In the genomic region with DNA sequence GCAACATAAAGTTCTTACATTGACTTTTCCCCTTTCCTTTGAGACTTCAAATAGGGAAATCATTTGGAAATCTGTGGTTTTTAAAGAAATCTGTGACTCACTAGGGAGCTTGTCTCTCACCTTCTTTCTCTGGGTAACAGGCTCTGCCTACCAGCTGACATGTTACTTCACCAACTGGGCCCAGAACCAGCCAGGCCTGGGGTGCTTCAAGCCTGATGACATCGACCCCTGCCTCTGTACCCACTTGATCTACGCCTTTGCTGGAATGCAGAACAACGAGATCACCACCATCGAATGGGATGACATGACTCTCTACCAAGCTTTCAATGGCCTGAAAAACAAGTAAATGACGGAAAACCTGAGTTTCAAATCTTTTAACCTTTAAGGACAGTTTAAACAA, we compare ENCODE assay signal across 17 cellular contexts. TPM values are rescaled to one million over a fixed set of nuclear protein-coding genes. Genes with fewer than 3 reads are reported as not detected.
DNase-seq lines count a peak whose midpoint lies in the region; ATAC-seq and TF ChIP-seq lines count a peak whose summit lies in the region.
"Had no signal": no experiment of that assay in that cellular context is flagged by ENCODE, and none has a peak within 500 bp of the region (broad histone marks: within the 10 kb centered on the region; RNA-seq: fewer than 3 reads in every experiment).

No MANE protein-coding gene starts in this region.

- H3K4me1 ChIP-seq in upper lobe of left lung (peaks cover 0 to 5% (median 0%) of the 10 kb centered on the region in 4 donors), OCI-LY7 (ENCODE audit: insufficient read depth, low read length, poor library complexity, severe bottlenecking) (no peaks in the 10 kb centered on the region), tibial nerve (no peaks in the 10 kb centered on the region)
- H3K4me1 ChIP-seq: BLaER1 had no signal

- no peaks in the 10 kb centered on the region for H3K27me3 Mint-ChIP-seq in activated CD4-positive, alpha-beta memory T cell treated with anti-CD3 and anti-CD28 coated beads for 36 hours
- H3K27me3 Mint-ChIP-seq: CD8-positive, alpha-beta memory T cell had no signal

- H3K4me3 ChIP-seq in epithelial cell of esophagus (ENCODE audit: low read length): no peak overlapping the region
- H3K4me3 ChIP-seq in upper lobe of left lung: peak overlapping the region in 1 of 4 donors; percentile 17
- H3K4me3 ChIP-seq in OCI-LY7 (ENCODE audit: low read depth, low read length, poor library complexity, severe bottlenecking): no peak overlapping the region
- H3K4me3 ChIP-seq in tibial nerve: no peak overlapping the region
- H3K4me3 ChIP-seq: BLaER1 had no signal

- H3K4me1 Mint-ChIP-seq in activated CD4-positive, alpha-beta memory T cell treated with anti-CD3 and anti-CD28 coated beads for 36 hours (ENCODE audit: low read depth): peaks cover 8% of the 10 kb centered on the region

- no peak for TF ChIP-seq CTCF in epithelial cell of esophagus (IDR thresholded peaks at IDR 0.05; ENCODE audit: insufficient read depth, low read depth, low read length, missing control alignments)
- no peak for TF ChIP-seq CTCF in upper lobe of left lung (IDR thresholded peaks at IDR 0.05)
- no peak for TF ChIP-seq CTCF in OCI-LY7 (conservative IDR thresholded peaks at IDR 0.05; ENCODE audit: low read length)
- TF ChIP-seq CTCF in tibial nerve (IDR thresholded peaks at IDR 0.05): no peak

- no peaks in the 10 kb centered on the region for H3K9me3 ChIP-seq in upper lobe of left lung
- no peaks in the 10 kb centered on the region for H3K9me3 ChIP-seq in OCI-LY7 (ENCODE audit: low read length)
- peaks cover 0 to 4% (median 0%) of the 10 kb centered on the region in 4 donors for H3K9me3 ChIP-seq in tibial nerve

- TF ChIP-seq EP300 in upper lobe of left lung (IDR thresholded peaks at IDR 0.05): no peak
- no peak for TF ChIP-seq EP300 in tibial nerve (IDR thresholded peaks at IDR 0.05)

- no peaks in the 10 kb centered on the region for H3K9me3 Mint-ChIP-seq in activated CD4-positive, alpha-beta memory T cell treated with anti-CD3 and anti-CD28 coated beads for 36 hours
- H3K9me3 Mint-ChIP-seq: CD8-positive, alpha-beta memory T cell had no signal

- no peaks in the 10 kb centered on the region for H3K36me3 Mint-ChIP-seq in activated CD4-positive, alpha-beta memory T cell treated with anti-CD3 and anti-CD28 coated beads for 36 hours
- H3K36me3 Mint-ChIP-seq: CD8-positive, alpha-beta memory T cell had no signal

- TF ChIP-seq POLR2A in upper lobe of left lung (IDR thresholded peaks at IDR 0.05): no peak
- no peak for TF ChIP-seq POLR2A in tibial nerve (IDR thresholded peaks at IDR 0.05)

- ATAC-seq in upper lobe of left lung (ENCODE audit: low FRiP score in 2 of 2): peak; percentile 38 to 49

- H3K27me3 ChIP-seq in upper lobe of left lung (no peaks in the 10 kb centered on the region), tibial nerve (no peaks in the 10 kb centered on the region)
- H3K27me3 ChIP-seq: BLaER1 had no signal

- DNase-seq in RPMI7951 (ENCODE audit: low read depth): peak; percentile 5
- peak; percentile 40 for DNase-seq in epithelial cell of esophagus (ENCODE audit: low read depth)
- peak; percentile 9 for DNase-seq in myocyte (ENCODE audit: low read depth)
- peak in 1 of 2 donors; percentile 40 for DNase-seq in upper lobe of left lung
- DNase-seq in OCI-LY7 (ENCODE audit: low spot score): no peak
- no peak for DNase-seq in tibial nerve (ENCODE audit: low spot score in 2 of 2)
- DNase-seq in activated CD4-positive, alpha-beta memory T cell treated with anti-CD3 and anti-CD28 coated beads for 36 hours: no peak
- DNase-seq: CD8-positive, alpha-beta memory T cell; DMS 273 treated with DMSO at 0.1 percent for 48 hours; Karpas-422; NCI-H1436; NCI-H2029 treated with DMSO at 0.1 percent for 48 hours; NCI-H510A treated with DMSO at 0.1 percent for 48 hours; SHP77 treated with DMSO at 0.1 percent for 48 hours had no signal

- H3K36me3 ChIP-seq in upper lobe of left lung (no peaks in the 10 kb centered on the region), OCI-LY7 (ENCODE audit: insufficient read depth, low read length) (no peaks in the 10 kb centered on the region), tibial nerve (no peaks in the 10 kb centered on the region)
- H3K36me3 ChIP-seq: BLaER1 had no signal

- no peaks in the 10 kb centered on the region for H3K79me2 ChIP-seq in OCI-LY7 (ENCODE audit: insufficient read depth, low read depth, low read length)

- BruUV-seq in OCI-LY7 (replicated peaks; lab: Mats Ljungman, UMichigan): no TSS peak

- H3K4me3 Mint-ChIP-seq in activated CD4-positive, alpha-beta memory T cell treated with anti-CD3 and anti-CD28 coated beads for 36 hours: no peak overlapping the region
- H3K4me3 Mint-ChIP-seq: CD8-positive, alpha-beta memory T cell had no signal

- POLR2A ChIA-PET in OCI-LY7 (lab: Charles Lee): interaction anchor here (0.5 to 1.1 kb wide), 2 partner anchors 17 to 497 kb away, joined by 3 read pairs; no protein-coding TSS in a partner anchor
- POLR2A ChIA-PET in activated CD4-positive, alpha-beta memory T cell treated with anti-CD3 and anti-CD28 coated beads for 36 hours (lab: Charles Lee): no interaction called here

- WGBS in upper lobe of left lung, 2 donors: 52 to 72% methylated on average over 5 of the region's 5 CpGs
- WGBS in tibial nerve, 2 donors: 81 to 87% methylated on average over 5 of the region's 5 CpGs

- H3K4me2 ChIP-seq in OCI-LY7 (ENCODE audit: low read length): no peak overlapping the region
- H3K4me2 ChIP-seq: BLaER1 had no signal

- H3K27ac ChIP-seq in upper lobe of left lung (no peak overlapping the region), OCI-LY7 (ENCODE audit: low read depth, low read length, poor library complexity, severe bottlenecking) (no peak overlapping the region), tibial nerve (no peak overlapping the region)
- H3K27ac ChIP-seq: BLaER1 had no signal

- no peak overlapping the region for H3K27ac Mint-ChIP-seq in activated CD4-positive, alpha-beta memory T cell treated with anti-CD3 and anti-CD28 coated beads for 36 hours

- intact Hi-C loops in OCI-LY7 (cut with micrococcal nuclease; ENCODE audit: unreplicated experiment): no loop called here
- intact Hi-C loops in activated CD4-positive, alpha-beta memory T cell treated with anti-CD3 and anti-CD28 coated beads for 36 hours (cut with micrococcal nuclease): no loop called here

- no peaks in the 10 kb centered on the region for H4K20me1 ChIP-seq in OCI-LY7 (ENCODE audit: insufficient read depth, low read length)
- H4K20me1 ChIP-seq: BLaER1 had no signal

- CTCF ChIA-PET in OCI-LY7 (lab: Charles Lee; ENCODE audit: unreplicated experiment): no interaction called here
- CTCF ChIA-PET in activated CD4-positive, alpha-beta memory T cell treated with anti-CD3 and anti-CD28 coated beads for 36 hours (lab: Charles Lee): no interaction called here

- no peaks in the 10 kb centered on the region for H3K9me2 ChIP-seq in OCI-LY7 (ENCODE audit: insufficient read depth, low read length)

- H2AFZ ChIP-seq in OCI-LY7 (ENCODE audit: low read length): no peak overlapping the region

RNA-seq across cellular contexts. Expression of a gene that starts 9.2 kb away (rescaled TPM):
- total RNA-seq in RPMI7951 (2014; rRNA removed; shearing (Covaris generic)): not detected in 2 replicates
- total RNA-seq in myocyte (not detected in 2 replicates), upper lobe of left lung (100 to 1,000 TPM in 1 of 6 donors, 10 to 100 TPM in 2, 1 to 10 TPM in 2, not detected in 1; 1.1 to 207 (median 18.9) TPM), OCI-LY7 (2022) (not detected in 2 replicates), tibial nerve (not detected)
- not detected for polyA plus RNA-seq in myocyte (2012)
- total RNA-seq in OCI-LY7 (2014; rRNA removed; shearing (Covaris generic)): not detected in 2 replicates
- not detected for total RNA-seq in activated CD4-positive, alpha-beta memory T cell treated with anti-CD3 and anti-CD28 coated beads for 36 hours
- total RNA-seq: CD8-positive, alpha-beta memory T cell; Daoy; H1 had no signal
- polyA plus RNA-seq: CD8-positive, alpha-beta memory T cell; H1 had no signal

RNA-seq across cellular contexts. Expression of a gene that starts 53.9 kb away (rescaled TPM):
- 2.6 and 5.5 TPM in 2 replicates for total RNA-seq in RPMI7951 (2014; rRNA removed; shearing (Covaris generic))
- total RNA-seq in myocyte (2.3 and 3.2 TPM in 2 replicates), upper lobe of left lung (100 to 1,000 TPM in 1 of 6 donors, 10 to 100 TPM in 4, 1 to 10 TPM in 1; 2.1 to 115 (median 21.3) TPM), OCI-LY7 (2022) (88.7 and 95.4 TPM in 2 replicates), tibial nerve (10 to 100 TPM in 1 of 4 donors, 1 to 10 TPM in 3; 2.5 to 37.2 (median 6.1) TPM)
- polyA plus RNA-seq in myocyte (2012): 0.50 TPM
- total RNA-seq in OCI-LY7 (2014; rRNA removed; shearing (Covaris generic)): 37.1 and 50.6 TPM in 2 replicates
- total RNA-seq in activated CD4-positive, alpha-beta memory T cell treated with anti-CD3 and anti-CD28 coated beads for 36 hours: 1 to 10 TPM; 2.2 to 2.8 TPM
- total RNA-seq: H1 had no signal
- polyA plus RNA-seq: H1 had no signal

Comparison
In these comparisons a context has a peak if more than half of its experiments do, and no peak if none do; other contexts are left out.
1. DNase-seq: peak in RPMI7951 (single experiment), epithelial cell of esophagus (single experiment) and myocyte (single experiment); none in OCI-LY7 (single experiment), tibial nerve (0 of 2) and activated CD4-positive, alpha-beta memory T cell treated with anti-CD3 and anti-CD28 coated beads for 36 hours (single experiment).